ENCODE assay signal across 2 cellular contexts in the genomic region with DNA sequence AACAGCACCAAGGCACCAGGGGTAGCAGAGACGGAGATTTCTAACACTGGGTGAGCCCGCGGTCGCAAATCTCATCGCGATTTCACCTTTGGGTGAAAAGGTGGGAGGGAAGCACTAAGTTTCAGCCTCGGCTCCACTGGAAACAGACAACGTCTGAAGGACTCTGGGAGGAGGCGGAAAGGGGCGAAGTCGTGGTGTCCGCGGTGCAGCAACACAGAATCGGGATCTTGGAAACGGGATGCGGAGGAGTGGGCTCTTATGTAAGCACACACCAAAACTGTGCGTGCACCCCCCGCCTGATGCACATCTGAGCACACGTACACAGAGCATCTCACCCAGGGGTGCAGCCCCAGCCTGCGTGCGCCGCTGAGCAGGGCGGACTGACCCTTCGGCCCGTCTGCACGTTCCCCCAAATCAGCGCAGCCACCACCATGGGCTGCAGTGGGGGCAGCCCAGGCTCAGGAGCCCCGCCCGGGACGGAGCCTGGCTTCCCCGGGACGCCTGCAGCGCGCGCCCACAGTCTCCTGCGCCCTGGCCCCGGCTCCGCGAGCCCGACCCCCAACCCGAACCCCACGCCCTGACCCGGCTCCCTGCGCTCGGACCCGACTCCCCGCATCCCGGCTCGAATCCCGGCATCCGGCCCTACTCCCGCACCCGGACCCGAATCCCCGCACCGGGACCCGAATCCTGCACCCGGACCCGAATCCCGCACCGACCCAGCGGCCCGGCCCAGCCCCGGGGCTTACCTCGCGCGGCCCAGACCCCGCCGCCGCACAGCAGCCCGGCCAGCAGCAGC.
TF ChIP-seq lines count a peak whose summit lies in the region.

No MANE protein-coding gene starts in this region.

TF ChIP-seq in HCT116, 20 proteins besides CTCF, POLR2A, EP300 and RAD21:
- TF ChIP-seq YY1 (IDR thresholded peaks at IDR 0.05; ENCODE audit: extremely low read depth, insufficient replicate concordance, low read depth, low read length), result no peak
- peak; percentile 55; the same call in 1 of the 2 replicates for TF ChIP-seq ZFX (IDR thresholded peaks at IDR 0.05)

TF ChIP-seq in HepG2, 621 proteins besides CTCF, POLR2A, EP300 and RAD21 (continues in another document):
- no peak for TF ChIP-seq NFIC (IDR thresholded peaks at IDR 0.05; ENCODE audit: low read length)
- TF ChIP-seq, protein P1, sequence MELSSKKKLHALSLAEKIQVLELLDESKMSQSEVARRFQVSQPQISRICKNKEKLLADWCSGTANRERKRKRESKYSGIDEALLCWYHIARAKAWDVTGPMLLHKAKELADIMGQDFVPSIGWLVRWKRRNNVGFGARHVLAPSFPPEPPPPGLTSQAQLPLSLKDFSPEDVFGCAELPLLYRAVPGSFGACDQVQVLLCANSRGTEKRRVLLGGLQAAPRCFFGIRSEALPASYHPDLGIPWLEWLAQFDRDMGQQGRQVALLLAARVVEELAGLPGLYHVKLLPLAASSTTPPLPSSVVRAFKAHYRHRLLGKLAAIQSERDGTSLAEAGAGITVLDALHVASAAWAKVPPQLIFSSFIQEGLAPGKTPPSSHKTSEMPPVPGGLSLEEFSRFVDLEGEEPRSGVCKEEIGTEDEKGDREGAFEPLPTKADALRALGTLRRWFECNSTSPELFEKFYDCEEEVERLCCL (CRISPR knock-in tag; IDR thresholded peaks at IDR 0.05; ENCODE audit: borderline replicate concordance), result no peak
- TF ChIP-seq DR1 (CRISPR knock-in tag; IDR thresholded peaks at IDR 0.05), result no peak
- TF ChIP-seq, protein P2, sequence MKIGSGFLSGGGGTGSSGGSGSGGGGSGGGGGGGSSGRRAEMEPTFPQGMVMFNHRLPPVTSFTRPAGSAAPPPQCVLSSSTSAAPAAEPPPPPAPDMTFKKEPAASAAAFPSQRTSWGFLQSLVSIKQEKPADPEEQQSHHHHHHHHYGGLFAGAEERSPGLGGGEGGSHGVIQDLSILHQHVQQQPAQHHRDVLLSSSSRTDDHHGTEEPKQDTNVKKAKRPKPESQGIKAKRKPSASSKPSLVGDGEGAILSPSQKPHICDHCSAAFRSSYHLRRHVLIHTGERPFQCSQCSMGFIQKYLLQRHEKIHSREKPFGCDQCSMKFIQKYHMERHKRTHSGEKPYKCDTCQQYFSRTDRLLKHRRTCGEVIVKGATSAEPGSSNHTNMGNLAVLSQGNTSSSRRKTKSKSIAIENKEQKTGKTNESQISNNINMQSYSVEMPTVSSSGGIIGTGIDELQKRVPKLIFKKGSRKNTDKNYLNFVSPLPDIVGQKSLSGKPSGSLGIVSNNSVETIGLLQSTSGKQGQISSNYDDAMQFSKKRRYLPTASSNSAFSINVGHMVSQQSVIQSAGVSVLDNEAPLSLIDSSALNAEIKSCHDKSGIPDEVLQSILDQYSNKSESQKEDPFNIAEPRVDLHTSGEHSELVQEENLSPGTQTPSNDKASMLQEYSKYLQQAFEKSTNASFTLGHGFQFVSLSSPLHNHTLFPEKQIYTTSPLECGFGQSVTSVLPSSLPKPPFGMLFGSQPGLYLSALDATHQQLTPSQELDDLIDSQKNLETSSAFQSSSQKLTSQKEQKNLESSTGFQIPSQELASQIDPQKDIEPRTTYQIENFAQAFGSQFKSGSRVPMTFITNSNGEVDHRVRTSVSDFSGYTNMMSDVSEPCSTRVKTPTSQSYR (CRISPR knock-in tag; IDR thresholded peaks at IDR 0.05; ENCODE audit: borderline replicate concordance), result no peak
- TF ChIP-seq, protein P3, sequence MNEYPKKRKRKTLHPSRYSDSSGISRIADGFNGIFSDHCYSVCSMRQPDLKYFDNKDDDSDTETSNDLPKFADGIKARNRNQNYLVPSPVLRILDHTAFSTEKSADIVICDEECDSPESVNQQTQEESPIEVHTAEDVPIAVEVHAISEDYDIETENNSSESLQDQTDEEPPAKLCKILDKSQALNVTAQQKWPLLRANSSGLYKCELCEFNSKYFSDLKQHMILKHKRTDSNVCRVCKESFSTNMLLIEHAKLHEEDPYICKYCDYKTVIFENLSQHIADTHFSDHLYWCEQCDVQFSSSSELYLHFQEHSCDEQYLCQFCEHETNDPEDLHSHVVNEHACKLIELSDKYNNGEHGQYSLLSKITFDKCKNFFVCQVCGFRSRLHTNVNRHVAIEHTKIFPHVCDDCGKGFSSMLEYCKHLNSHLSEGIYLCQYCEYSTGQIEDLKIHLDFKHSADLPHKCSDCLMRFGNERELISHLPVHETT (CRISPR knock-in tag; conservative IDR thresholded peaks at IDR 0.05), result no peak
- TF ChIP-seq, protein P4, sequence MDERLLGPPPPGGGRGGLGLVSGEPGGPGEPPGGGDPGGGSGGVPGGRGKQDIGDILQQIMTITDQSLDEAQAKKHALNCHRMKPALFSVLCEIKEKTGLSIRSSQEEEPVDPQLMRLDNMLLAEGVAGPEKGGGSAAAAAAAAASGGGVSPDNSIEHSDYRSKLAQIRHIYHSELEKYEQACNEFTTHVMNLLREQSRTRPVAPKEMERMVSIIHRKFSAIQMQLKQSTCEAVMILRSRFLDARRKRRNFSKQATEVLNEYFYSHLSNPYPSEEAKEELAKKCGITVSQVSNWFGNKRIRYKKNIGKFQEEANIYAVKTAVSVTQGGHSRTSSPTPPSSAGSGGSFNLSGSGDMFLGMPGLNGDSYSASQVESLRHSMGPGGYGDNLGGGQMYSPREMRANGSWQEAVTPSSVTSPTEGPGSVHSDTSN (CRISPR knock-in tag; IDR thresholded peaks at IDR 0.05), result no peak
- no peak for TF ChIP-seq ELF3 (CRISPR knock-in tag; IDR thresholded peaks at IDR 0.05)
- TF ChIP-seq, protein P5, sequence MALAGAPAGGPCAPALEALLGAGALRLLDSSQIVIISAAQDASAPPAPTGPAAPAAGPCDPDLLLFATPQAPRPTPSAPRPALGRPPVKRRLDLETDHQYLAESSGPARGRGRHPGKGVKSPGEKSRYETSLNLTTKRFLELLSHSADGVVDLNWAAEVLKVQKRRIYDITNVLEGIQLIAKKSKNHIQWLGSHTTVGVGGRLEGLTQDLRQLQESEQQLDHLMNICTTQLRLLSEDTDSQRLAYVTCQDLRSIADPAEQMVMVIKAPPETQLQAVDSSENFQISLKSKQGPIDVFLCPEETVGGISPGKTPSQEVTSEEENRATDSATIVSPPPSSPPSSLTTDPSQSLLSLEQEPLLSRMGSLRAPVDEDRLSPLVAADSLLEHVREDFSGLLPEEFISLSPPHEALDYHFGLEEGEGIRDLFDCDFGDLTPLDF (CRISPR knock-in tag; IDR thresholded peaks at IDR 0.05), result no peak
- no peak for TF ChIP-seq ZBTB8A (CRISPR knock-in tag; IDR thresholded peaks at IDR 0.05; ENCODE audit: borderline replicate concordance, low read depth)
- TF ChIP-seq ZNF292 (CRISPR knock-in tag; IDR thresholded peaks at IDR 0.05; ENCODE audit: borderline replicate concordance, low read depth), result peak; percentile 59; the same call in 1 of the 2 replicates
- TF ChIP-seq MEF2D (CRISPR knock-in tag; IDR thresholded peaks at IDR 0.05), result no peak
- no peak; the same call in 1 of the 2 replicates for TF ChIP-seq TBX2 (CRISPR knock-in tag; IDR thresholded peaks at IDR 0.05; ENCODE audit: borderline replicate concordance)
- no peak for TF ChIP-seq BHLHE40 (IDR thresholded peaks at IDR 0.05; ENCODE audit: low read length)
- TF ChIP-seq, protein P6, sequence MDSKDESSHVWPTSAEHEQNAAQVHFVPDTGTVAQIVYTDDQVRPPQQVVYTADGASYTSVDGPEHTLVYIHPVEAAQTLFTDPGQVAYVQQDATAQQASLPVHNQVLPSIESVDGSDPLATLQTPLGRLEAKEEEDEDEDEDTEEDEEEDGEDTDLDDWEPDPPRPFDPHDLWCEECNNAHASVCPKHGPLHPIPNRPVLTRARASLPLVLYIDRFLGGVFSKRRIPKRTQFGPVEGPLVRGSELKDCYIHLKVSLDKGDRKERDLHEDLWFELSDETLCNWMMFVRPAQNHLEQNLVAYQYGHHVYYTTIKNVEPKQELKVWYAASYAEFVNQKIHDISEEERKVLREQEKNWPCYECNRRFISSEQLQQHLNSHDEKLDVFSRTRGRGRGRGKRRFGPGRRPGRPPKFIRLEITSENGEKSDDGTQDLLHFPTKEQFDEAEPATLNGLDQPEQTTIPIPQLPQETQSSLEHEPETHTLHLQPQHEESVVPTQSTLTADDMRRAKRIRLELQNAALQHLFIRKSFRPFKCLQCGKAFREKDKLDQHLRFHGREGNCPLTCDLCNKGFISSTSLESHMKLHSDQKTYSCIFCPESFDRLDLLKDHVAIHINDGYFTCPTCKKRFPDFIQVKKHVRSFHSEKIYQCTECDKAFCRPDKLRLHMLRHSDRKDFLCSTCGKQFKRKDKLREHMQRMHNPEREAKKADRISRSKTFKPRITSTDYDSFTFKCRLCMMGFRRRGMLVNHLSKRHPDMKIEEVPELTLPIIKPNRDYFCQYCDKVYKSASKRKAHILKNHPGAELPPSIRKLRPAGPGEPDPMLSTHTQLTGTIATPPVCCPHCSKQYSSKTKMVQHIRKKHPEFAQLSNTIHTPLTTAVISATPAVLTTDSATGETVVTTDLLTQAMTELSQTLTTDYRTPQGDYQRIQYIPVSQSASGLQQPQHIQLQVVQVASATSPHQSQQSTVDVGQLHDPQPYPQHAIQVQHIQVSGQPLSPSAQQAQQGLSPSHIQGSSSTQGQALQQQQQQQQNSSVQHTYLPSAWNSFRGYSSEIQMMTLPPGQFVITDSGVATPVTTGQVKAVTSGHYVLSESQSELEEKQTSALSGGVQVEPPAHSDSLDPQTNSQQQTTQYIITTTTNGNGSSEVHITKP (CRISPR knock-in tag; IDR thresholded peaks at IDR 0.05; ENCODE audit: low read depth), result no peak
- no peak for TF ChIP-seq HDAC2 (CRISPR knock-in tag; IDR thresholded peaks at IDR 0.05)
- TF ChIP-seq, protein P7, sequence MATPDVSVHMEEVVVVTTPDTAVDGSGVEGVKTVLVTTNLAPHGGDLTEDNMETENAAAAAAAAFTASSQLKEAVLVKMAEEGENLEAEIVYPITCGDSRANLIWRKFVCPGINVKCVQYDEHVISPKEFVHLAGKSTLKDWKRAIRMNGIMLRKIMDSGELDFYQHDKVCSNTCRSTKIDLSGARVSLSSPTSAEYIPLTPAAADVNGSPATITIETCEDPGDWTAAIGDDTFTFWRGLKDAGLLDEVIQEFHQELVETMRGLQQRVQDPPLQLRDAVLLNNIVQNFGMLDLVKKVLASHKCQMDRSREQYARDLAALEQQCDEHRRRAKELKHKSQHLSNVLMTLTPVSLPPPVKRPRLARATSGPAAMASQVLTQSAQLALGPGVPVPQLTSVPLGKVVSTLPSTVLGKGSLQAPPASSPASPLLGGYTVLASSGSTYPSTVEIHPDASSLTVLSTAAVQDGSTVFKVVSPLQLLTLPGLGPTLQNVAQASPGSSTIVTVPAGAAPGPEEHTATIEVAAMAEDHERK (CRISPR knock-in tag; IDR thresholded peaks at IDR 0.05; ENCODE audit: low read depth), result no peak
- TF ChIP-seq ZNF337 (CRISPR knock-in tag; IDR thresholded peaks at IDR 0.05; ENCODE audit: borderline replicate concordance, low read depth), result no peak
- TF ChIP-seq FOXA1 (IDR thresholded peaks at IDR 0.05), result no peak
- TF ChIP-seq FOXA1 (CRISPR knock-in tag; IDR thresholded peaks at IDR 0.05), result no peak
- TF ChIP-seq IKZF4 (CRISPR knock-in tag; IDR thresholded peaks at IDR 0.05; ENCODE audit: borderline replicate concordance, low read depth, not compliant biosample characterization), result no peak
- no peak for TF ChIP-seq ZNF121 (CRISPR knock-in tag; IDR thresholded peaks at IDR 0.05)
- no peak for TF ChIP-seq ZNF296 (CRISPR knock-in tag; conservative IDR thresholded peaks at IDR 0.05)
- peak; percentile 36; the same call in 1 of the 2 replicates for TF ChIP-seq ZSCAN31 (CRISPR knock-in tag; IDR thresholded peaks at IDR 0.05; ENCODE audit: low read depth)
- no peak for TF ChIP-seq EEA1 (CRISPR knock-in tag; IDR thresholded peaks at IDR 0.05; ENCODE audit: borderline replicate concordance)
- TF ChIP-seq, protein P8, sequence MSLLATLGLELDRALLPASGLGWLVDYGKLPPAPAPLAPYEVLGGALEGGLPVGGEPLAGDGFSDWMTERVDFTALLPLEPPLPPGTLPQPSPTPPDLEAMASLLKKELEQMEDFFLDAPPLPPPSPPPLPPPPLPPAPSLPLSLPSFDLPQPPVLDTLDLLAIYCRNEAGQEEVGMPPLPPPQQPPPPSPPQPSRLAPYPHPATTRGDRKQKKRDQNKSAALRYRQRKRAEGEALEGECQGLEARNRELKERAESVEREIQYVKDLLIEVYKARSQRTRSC (CRISPR knock-in tag; IDR thresholded peaks at IDR 0.05; ENCODE audit: low read depth), result 0 out of 2 replicates have a peak, but pooled peaks have one; percentile 60
- no peak for TF ChIP-seq RFXAP (CRISPR knock-in tag; IDR thresholded peaks at IDR 0.05; ENCODE audit: borderline replicate concordance)
- TF ChIP-seq ATM (IDR thresholded peaks at IDR 0.05; ENCODE audit: borderline replicate concordance), result no peak
- TF ChIP-seq ZNF713 (CRISPR knock-in tag; IDR thresholded peaks at IDR 0.05), result no peak; the same call in 1 of the 2 replicates
- TF ChIP-seq SNAPC2 (CRISPR knock-in tag; IDR thresholded peaks at IDR 0.05), result no peak
- TF ChIP-seq SRSF4 (IDR thresholded peaks at IDR 0.05; ENCODE audit: low read depth, low read length, poor library complexity, severe bottlenecking), result no peak
- peak; percentile 57; the same call in 1 of the 2 replicates for TF ChIP-seq ZNF225 (CRISPR knock-in tag; IDR thresholded peaks at IDR 0.05)
- no peak for TF ChIP-seq AHR (CRISPR knock-in tag; IDR thresholded peaks at IDR 0.05)
- TF ChIP-seq, protein P9, sequence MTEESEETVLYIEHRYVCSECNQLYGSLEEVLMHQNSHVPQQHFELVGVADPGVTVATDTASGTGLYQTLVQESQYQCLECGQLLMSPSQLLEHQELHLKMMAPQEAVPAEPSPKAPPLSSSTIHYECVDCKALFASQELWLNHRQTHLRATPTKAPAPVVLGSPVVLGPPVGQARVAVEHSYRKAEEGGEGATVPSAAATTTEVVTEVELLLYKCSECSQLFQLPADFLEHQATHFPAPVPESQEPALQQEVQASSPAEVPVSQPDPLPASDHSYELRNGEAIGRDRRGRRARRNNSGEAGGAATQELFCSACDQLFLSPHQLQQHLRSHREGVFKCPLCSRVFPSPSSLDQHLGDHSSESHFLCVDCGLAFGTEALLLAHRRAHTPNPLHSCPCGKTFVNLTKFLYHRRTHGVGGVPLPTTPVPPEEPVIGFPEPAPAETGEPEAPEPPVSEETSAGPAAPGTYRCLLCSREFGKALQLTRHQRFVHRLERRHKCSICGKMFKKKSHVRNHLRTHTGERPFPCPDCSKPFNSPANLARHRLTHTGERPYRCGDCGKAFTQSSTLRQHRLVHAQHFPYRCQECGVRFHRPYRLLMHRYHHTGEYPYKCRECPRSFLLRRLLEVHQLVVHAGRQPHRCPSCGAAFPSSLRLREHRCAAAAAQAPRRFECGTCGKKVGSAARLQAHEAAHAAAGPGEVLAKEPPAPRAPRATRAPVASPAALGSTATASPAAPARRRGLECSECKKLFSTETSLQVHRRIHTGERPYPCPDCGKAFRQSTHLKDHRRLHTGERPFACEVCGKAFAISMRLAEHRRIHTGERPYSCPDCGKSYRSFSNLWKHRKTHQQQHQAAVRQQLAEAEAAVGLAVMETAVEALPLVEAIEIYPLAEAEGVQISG (CRISPR knock-in tag; IDR thresholded peaks at IDR 0.05), result no peak
- no peak for TF ChIP-seq HNRNPH1 (optimal IDR thresholded peaks at IDR 0.05; ENCODE audit: low read depth, low read length)
- TF ChIP-seq NKX3-1 (CRISPR knock-in tag; IDR thresholded peaks at IDR 0.05), result no peak
- TF ChIP-seq ZFY (CRISPR knock-in tag; IDR thresholded peaks at IDR 0.05), result no peak
- no peak for TF ChIP-seq HMG20B (CRISPR knock-in tag; conservative IDR thresholded peaks at IDR 0.05)
